In genomic region chr4:177266492-177266891, GRCh38 we compare ENCODE assay signal across 39 cellular contexts. TPM values are rescaled to one million over a fixed set of nuclear protein-coding genes. Genes with fewer than 3 reads are reported as not detected.
DNase-seq lines count a peak whose midpoint lies in the region; ATAC-seq and TF ChIP-seq lines count a peak whose summit lies in the region.
"Had no signal": no experiment of that assay in that cellular context is flagged by ENCODE, and none has a peak within 500 bp of the region (broad histone marks: within the 10 kb centered on the region; RNA-seq: fewer than 3 reads in every experiment).

No MANE protein-coding gene starts in this region.

- H3K9me3 ChIP-seq in prostate gland (no peaks in the 10 kb centered on the region), BE2C (no peaks in the 10 kb centered on the region)
- H3K9me3 ChIP-seq: ascending aorta, left ventricle myocardium inferior, MG63, pancreas, spleen, testis had no signal

- H3K27ac ChIP-seq in prostate gland: no peak overlapping the region
- H3K27ac ChIP-seq: 22Rv1, ascending aorta, cardiac muscle cell, epithelial cell of prostate, KMS-11, left ventricle myocardium inferior, pancreas, spleen, testis had no signal

- H3K4me3 ChIP-seq in prostate gland: no peak overlapping the region
- no peak overlapping the region for H3K4me3 ChIP-seq in BE2C (ENCODE audit: low read depth, low read length)
- H3K4me3 ChIP-seq: ascending aorta, cardiac muscle cell, left ventricle myocardium inferior, MG63, pancreas, spleen, testis had no signal

- peak; percentile 2 for DNase-seq in SIG-M5 treated with dmso at 0.1 percent for 504 hours (lab: John Stamatoyannopoulos, UW; ENCODE audit: unreplicated experiment)
- no peak for DNase-seq in SIG-M5 (lab: John Stamatoyannopoulos, UW)
- peak; percentile 78 for DNase-seq in NOMO-1 treated with DMSO at 0.1 percent for 48 hours (lab: John Stamatoyannopoulos, UW; ENCODE audit: unreplicated experiment)
- no peak for DNase-seq in prostate gland (ENCODE audit: low spot score)
- DNase-seq in BE2C: no peak
- DNase-seq in NCI-H226: no peak
- DNase-seq: activated CD4-positive, alpha-beta T cell treated with anti-CD3 and anti-CD28 coated beads, Interleukin-2, amount 50 U/mL, for 4 hours; activated CD4-positive, CD25-positive, alpha-beta regulatory T cell; activated CD8-positive, alpha-beta memory T cell treated with anti-CD3 and anti-CD28 coated beads, Interleukin-2, amount 10 ng/mL, durations not matched to agents 7 days and 5 days; activated gamma-delta T cell; activated naive CD8-positive, alpha-beta T cell treated with anti-CD3 and anti-CD28 coated beads, Interleukin-2, amount 10 ng/mL, durations not matched to agents 7 days and 5 days; activated T-cell treated with anti-CD3 and anti-CD28 coated beads, Interleukin-2, amount 50 U/mL, for 4 hours; C1 segment of cervical spinal cord; DMS153; effector CD8-positive, alpha-beta T cell; H9; left ventricle myocardium inferior; mesendoderm; MG63; NCI-H1436; NCI-H2081 treated with DMSO at 0.1 percent for 48 hours; NCI-H446 treated with DMSO at 0.1 percent for 48 hours; NCI-H82; pancreas; PC-3; right cardiac atrium; spleen; stimulated activated CD4-positive, alpha-beta T cell treated with anti-CD3 and anti-CD28 coated beads, Interleukin-2, amount 100 ng/mL, for 24 hours; stimulated activated naive CD8-positive, alpha-beta T cell treated with anti-CD3 and anti-CD28 coated beads, Interleukin-15, Interleukin-2, amounts not matched to agents 100 U/mL and 50 U/mL, for 24 hours; testis had no signal

- TF ChIP-seq CTCF in prostate gland (IDR thresholded peaks at IDR 0.05) (no peak), BE2C (IDR thresholded peaks at IDR 0.05; ENCODE audit: low read depth, low read length) (no peak)

- H3K4me1 ChIP-seq in prostate gland (replicated peaks): no peaks in the 10 kb centered on the region
- peaks cover 27% of the 10 kb centered on the region for H3K4me1 ChIP-seq in BE2C
- H3K4me1 ChIP-seq: ascending aorta, left ventricle myocardium inferior, pancreas, spleen, testis had no signal

- WGBS in prostate gland: 88% methylated on average over 1 of the region's 1 CpG

- no peaks in the 10 kb centered on the region for H3K36me3 ChIP-seq in prostate gland
- H3K36me3 ChIP-seq in BE2C: no peaks in the 10 kb centered on the region
- H3K36me3 ChIP-seq: ascending aorta, cardiac muscle cell, left ventricle myocardium inferior, MG63, pancreas, spleen had no signal

- intact Hi-C loops in prostate gland (cut with DNase I): no loop called here

- H3K27me3 ChIP-seq in prostate gland (replicated peaks; ENCODE audit: insufficient read depth): no peaks in the 10 kb centered on the region
- H3K27me3 ChIP-seq in BE2C: no peaks in the 10 kb centered on the region
- H3K27me3 ChIP-seq: ascending aorta, cardiac muscle cell, MG63, pancreas, spleen, testis had no signal

- ATAC-seq in HG03354 (IDR thresholded peaks at IDR 0.05; ENCODE audit: poor library complexity, severe bottlenecking, unreplicated experiment) (peak; percentile 62), HG02588 (IDR thresholded peaks at IDR 0.05; ENCODE audit: unreplicated experiment) (no peak)
- ATAC-seq: activated CD8-positive, alpha-beta memory T cell treated with anti-CD3 and anti-CD28 coated beads, Interleukin-2, amount 10 ng/mL, durations not matched to agents 7 days and 5 days; activated T-cell treated with anti-CD3 and anti-CD28 coated beads, Interleukin-2, amount 50 U/mL, for 4 hours; pancreas; PC-3; right cardiac atrium; SK-N-SH treated with all-trans-retinoic acid at 6 μM for 48 hours; stimulated activated naive CD8-positive, alpha-beta T cell treated with anti-CD3 and anti-CD28 coated beads, Interleukin-15, Interleukin-2, amounts not matched to agents 100 U/mL and 50 U/mL, for 24 hours had no signal

- TF ChIP-seq POLR2A in prostate gland (IDR thresholded peaks at IDR 0.05): no peak

RNA-seq across cellular contexts. Expression of gene NEIL3, which starts 43.2 kb away (rescaled TPM):
- under 1 TPM; 0.51 to 0.59 TPM for total RNA-seq in prostate gland
- 2.3 TPM for polyA plus RNA-seq in BE2C (2012; ENCODE audit: insufficient read depth, insufficient read length, low read depth)
- total RNA-seq: ascending aorta, ureter had no signal
- polyA plus RNA-seq: pancreas, right cardiac atrium had no signal

Comparison
In these comparisons a context has a peak if more than half of its experiments do, and no peak if none do; other contexts are left out.
1. DNase-seq: peak in SIG-M5 treated with dmso at 0.1 percent for 504 hours (single experiment) and NOMO-1 treated with DMSO at 0.1 percent for 48 hours (single experiment); none in SIG-M5 (single experiment), prostate gland (single experiment), BE2C (single experiment) and NCI-H226 (single experiment).